8 cellular contexts compared by ENCODE assay signal in genomic region chr5:30040483-30041116, GRCh38.
A peak's percentile ranks its signal among the peaks of the same experiment; 100 is the strongest.
DNase-seq lines count a peak whose midpoint lies in the region; ATAC-seq and TF ChIP-seq lines count a peak whose summit lies in the region.

No MANE protein-coding gene starts in this region.

- ATAC-seq in HG03432 (IDR thresholded peaks at IDR 0.05; ENCODE audit: unreplicated experiment) (peak; percentile 85), left lung (peak; percentile 35), HG03457 (IDR thresholded peaks at IDR 0.05; ENCODE audit: unreplicated experiment) (no peak)

- intact Hi-C loops in left lung (cut with DNase I) (no loop called here), thyroid gland (cut with DNase I) (no loop called here)

- WGBS in thyroid gland, 2 donors: 17 to 26% methylated on average over 6 of the region's 6 CpGs

- no peaks in the 10 kb centered on the region for H3K9me3 ChIP-seq in left lung
- H3K9me3 ChIP-seq in thyroid gland: no peaks in the 10 kb centered on the region

- no peak overlapping the region for H3K4me3 ChIP-seq in left lung
- no peak overlapping the region for H3K4me3 ChIP-seq in thyroid gland (replicated peaks in 1 of 3)

- TF ChIP-seq CTCF in GM10248 (IDR thresholded peaks at IDR 0.05; ENCODE audit: control extremely low read depth, extremely low read depth, low read depth, missing control alignments): peak; percentile 64
- peak in 1 of 2 donors; percentile 20 for TF ChIP-seq CTCF in left lung (IDR thresholded peaks at IDR 0.05)
- peak in 1 of 6 experiments; percentile 27 for TF ChIP-seq CTCF in thyroid gland (IDR thresholded peaks at IDR 0.05)

- H3K27me3 ChIP-seq in left lung (no peaks in the 10 kb centered on the region), thyroid gland (no peaks in the 10 kb centered on the region)

- peak; percentile 15 for DNase-seq in GM10248 (ENCODE audit: extremely low spot score)
- DNase-seq in NCI-H510A (lab: John Stamatoyannopoulos, UW): peak; percentile 29
- DNase-seq in astrocyte of the hippocampus (ENCODE audit: low read depth, low spot score): peak; percentile 61
- no peak for DNase-seq in left lung
- no peak for DNase-seq in mucosa of gallbladder (ENCODE audit: low spot score)
- no peak for DNase-seq in thyroid gland

- POLR2A ChIA-PET in GM10248 (lab: Yijun Ruan, JAX): no interaction called here

- H3K4me1 ChIP-seq in left lung (no peaks in the 10 kb centered on the region), thyroid gland (no peaks in the 10 kb centered on the region)

- H3K27ac ChIP-seq in left lung: no peak overlapping the region
- H3K27ac ChIP-seq in thyroid gland: no peak overlapping the region

- no peak for TF ChIP-seq POLR2A in thyroid gland (IDR thresholded peaks at IDR 0.05)

- H3K36me3 ChIP-seq in left lung (no peaks in the 10 kb centered on the region), thyroid gland (no peaks in the 10 kb centered on the region)

- CTCF ChIA-PET in GM10248 (lab: Yijun Ruan, JAX): interaction anchor here (0.7 to 3.1 kb wide), 9 partner anchors 10 to 1227 kb away, joined by 3 to 26 read pairs (median 4); no protein-coding TSS in a partner anchor

Comparison
In these comparisons a context has a peak if more than half of its experiments do, and no peak if none do; other contexts are left out.
1. DNase-seq: peak in GM10248 (single experiment), NCI-H510A (single experiment) and astrocyte of the hippocampus (single experiment); none in left lung (0 of 2), mucosa of gallbladder (single experiment) and thyroid gland (0 of 2).